5 cellular contexts compared by ENCODE assay signal in genomic region chr15:72171981-72172380, GRCh38. TPM values are rescaled to one million over a fixed set of nuclear protein-coding genes. Genes with fewer than 3 reads are reported as not detected.
"Had no signal": no experiment of that assay in that cellular context is flagged by ENCODE, and none has a peak within 500 bp of the region (broad histone marks: within the 10 kb centered on the region; RNA-seq: fewer than 3 reads in every experiment).

No MANE protein-coding gene starts in this region.

RNA-seq across cellular contexts. Expression of gene GRAMD2A, which starts 25.6 kb away (rescaled TPM):
- total RNA-seq: LHCN-M2, Right ventricle myocardium inferior, RPMI7951, SJCRH30 had no signal
- polyA plus RNA-seq: IgD-negative memory B cell had no signal
